Comparison of ENCODE assay signal across 1 cellular context in genomic region chr22:24156915-24157782, GRCh38.
A peak's percentile ranks its signal among the peaks of the same experiment; 100 is the strongest.
TF ChIP-seq lines count a peak whose summit lies in the region.

No MANE protein-coding gene starts in this region.

TF ChIP-seq in HepG2, 621 proteins besides CTCF, POLR2A, EP300 and RAD21 (continued from another document and continues in another):
- TF ChIP-seq ZNF687 (CRISPR knock-in tag; IDR thresholded peaks at IDR 0.05), result peak; percentile 85
- TF ChIP-seq ARID5B (CRISPR knock-in tag; IDR thresholded peaks at IDR 0.05), result no peak
- TF ChIP-seq, protein P1, sequence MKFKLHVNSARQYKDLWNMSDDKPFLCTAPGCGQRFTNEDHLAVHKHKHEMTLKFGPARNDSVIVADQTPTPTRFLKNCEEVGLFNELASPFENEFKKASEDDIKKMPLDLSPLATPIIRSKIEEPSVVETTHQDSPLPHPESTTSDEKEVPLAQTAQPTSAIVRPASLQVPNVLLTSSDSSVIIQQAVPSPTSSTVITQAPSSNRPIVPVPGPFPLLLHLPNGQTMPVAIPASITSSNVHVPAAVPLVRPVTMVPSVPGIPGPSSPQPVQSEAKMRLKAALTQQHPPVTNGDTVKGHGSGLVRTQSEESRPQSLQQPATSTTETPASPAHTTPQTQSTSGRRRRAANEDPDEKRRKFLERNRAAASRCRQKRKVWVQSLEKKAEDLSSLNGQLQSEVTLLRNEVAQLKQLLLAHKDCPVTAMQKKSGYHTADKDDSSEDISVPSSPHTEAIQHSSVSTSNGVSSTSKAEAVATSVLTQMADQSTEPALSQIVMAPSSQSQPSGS (CRISPR knock-in tag; IDR thresholded peaks at IDR 0.05), result 0 out of 2 replicates have a peak, but pooled peaks have one; percentile 27
- TF ChIP-seq ZNF205 (CRISPR knock-in tag; IDR thresholded peaks at IDR 0.05), result peak; percentile 7; the same call in 1 of the 2 replicates
- TF ChIP-seq PRPF4 (IDR thresholded peaks at IDR 0.05; ENCODE audit: low read depth, low read length, poor library complexity, severe bottlenecking), result peak; percentile 73
- TF ChIP-seq KDM1A (CRISPR knock-in tag; IDR thresholded peaks at IDR 0.05), result no peak
- no peak for TF ChIP-seq NFAT5 (CRISPR knock-in tag; IDR thresholded peaks at IDR 0.05)
- no peak for TF ChIP-seq SIN3B (IDR thresholded peaks at IDR 0.05; ENCODE audit: low read length)
- 0 out of 2 replicates have a peak, but pooled peaks have one; percentile 37 for TF ChIP-seq MXD4 (CRISPR knock-in tag; IDR thresholded peaks at IDR 0.05)
- TF ChIP-seq, protein P2, sequence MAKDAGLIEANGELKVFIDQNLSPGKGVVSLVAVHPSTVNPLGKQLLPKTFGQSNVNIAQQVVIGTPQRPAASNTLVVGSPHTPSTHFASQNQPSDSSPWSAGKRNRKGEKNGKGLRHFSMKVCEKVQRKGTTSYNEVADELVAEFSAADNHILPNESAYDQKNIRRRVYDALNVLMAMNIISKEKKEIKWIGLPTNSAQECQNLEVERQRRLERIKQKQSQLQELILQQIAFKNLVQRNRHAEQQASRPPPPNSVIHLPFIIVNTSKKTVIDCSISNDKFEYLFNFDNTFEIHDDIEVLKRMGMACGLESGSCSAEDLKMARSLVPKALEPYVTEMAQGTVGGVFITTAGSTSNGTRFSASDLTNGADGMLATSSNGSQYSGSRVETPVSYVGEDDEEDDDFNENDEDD (CRISPR knock-in tag; IDR thresholded peaks at IDR 0.05; ENCODE audit: borderline replicate concordance), result peak; percentile 68; the same call in 1 of the 2 replicates
- no peak for TF ChIP-seq GZF1 (CRISPR knock-in tag; IDR thresholded peaks at IDR 0.05)
- TF ChIP-seq HHEX (CRISPR knock-in tag; IDR thresholded peaks at IDR 0.05), result no peak
- TF ChIP-seq, protein P3, sequence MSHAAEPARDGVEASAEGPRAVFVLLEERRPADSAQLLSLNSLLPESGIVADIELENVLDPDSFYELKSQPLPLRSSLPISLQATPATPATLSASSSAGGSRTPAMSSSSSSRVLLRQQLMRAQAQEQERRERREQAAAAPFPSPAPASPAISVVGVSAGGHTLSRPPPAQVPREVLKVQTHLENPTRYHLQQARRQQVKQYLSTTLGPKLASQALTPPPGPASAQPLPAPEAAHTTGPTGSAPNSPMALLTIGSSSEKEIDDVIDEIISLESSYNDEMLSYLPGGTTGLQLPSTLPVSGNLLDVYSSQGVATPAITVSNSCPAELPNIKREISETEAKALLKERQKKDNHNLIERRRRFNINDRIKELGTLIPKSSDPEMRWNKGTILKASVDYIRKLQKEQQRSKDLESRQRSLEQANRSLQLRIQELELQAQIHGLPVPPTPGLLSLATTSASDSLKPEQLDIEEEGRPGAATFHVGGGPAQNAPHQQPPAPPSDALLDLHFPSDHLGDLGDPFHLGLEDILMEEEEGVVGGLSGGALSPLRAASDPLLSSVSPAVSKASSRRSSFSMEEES (CRISPR knock-in tag; IDR thresholded peaks at IDR 0.05), result no peak
- TF ChIP-seq, protein P4, sequence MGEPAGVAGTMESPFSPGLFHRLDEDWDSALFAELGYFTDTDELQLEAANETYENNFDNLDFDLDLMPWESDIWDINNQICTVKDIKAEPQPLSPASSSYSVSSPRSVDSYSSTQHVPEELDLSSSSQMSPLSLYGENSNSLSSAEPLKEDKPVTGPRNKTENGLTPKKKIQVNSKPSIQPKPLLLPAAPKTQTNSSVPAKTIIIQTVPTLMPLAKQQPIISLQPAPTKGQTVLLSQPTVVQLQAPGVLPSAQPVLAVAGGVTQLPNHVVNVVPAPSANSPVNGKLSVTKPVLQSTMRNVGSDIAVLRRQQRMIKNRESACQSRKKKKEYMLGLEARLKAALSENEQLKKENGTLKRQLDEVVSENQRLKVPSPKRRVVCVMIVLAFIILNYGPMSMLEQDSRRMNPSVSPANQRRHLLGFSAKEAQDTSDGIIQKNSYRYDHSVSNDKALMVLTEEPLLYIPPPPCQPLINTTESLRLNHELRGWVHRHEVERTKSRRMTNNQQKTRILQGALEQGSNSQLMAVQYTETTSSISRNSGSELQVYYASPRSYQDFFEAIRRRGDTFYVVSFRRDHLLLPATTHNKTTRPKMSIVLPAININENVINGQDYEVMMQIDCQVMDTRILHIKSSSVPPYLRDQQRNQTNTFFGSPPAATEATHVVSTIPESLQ (CRISPR knock-in tag; conservative IDR thresholded peaks at IDR 0.05), result no peak
- peak; percentile 65; the same call in 1 of the 2 replicates for TF ChIP-seq RXRB (CRISPR knock-in tag; IDR thresholded peaks at IDR 0.05; ENCODE audit: borderline replicate concordance)
- 0 out of 2 replicates have a peak, but pooled peaks have one; percentile 46 for TF ChIP-seq HMG20B (CRISPR knock-in tag; conservative IDR thresholded peaks at IDR 0.05)
- TF ChIP-seq, protein P5, sequence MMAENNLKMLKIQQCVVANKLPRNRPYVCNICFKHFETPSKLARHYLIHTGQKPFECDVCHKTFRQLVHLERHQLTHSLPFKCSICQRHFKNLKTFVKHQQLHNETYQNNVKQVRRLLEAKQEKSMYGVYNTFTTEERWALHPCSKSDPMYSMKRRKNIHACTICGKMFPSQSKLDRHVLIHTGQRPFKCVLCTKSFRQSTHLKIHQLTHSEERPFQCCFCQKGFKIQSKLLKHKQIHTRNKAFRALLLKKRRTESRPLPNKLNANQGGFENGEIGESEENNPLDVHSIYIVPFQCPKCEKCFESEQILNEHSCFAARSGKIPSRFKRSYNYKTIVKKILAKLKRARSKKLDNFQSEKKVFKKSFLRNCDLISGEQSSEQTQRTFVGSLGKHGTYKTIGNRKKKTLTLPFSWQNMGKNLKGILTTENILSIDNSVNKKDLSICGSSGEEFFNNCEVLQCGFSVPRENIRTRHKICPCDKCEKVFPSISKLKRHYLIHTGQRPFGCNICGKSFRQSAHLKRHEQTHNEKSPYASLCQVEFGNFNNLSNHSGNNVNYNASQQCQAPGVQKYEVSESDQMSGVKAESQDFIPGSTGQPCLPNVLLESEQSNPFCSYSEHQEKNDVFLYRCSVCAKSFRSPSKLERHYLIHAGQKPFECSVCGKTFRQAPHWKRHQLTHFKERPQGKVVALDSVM (CRISPR knock-in tag; IDR thresholded peaks at IDR 0.05), result no peak
- TF ChIP-seq ZFP37 (CRISPR knock-in tag; IDR thresholded peaks at IDR 0.05; ENCODE audit: borderline replicate concordance), result no peak
- TF ChIP-seq CEBPG (CRISPR knock-in tag; IDR thresholded peaks at IDR 0.05), result peak; percentile 15; the same call in 1 of the 2 replicates
- TF ChIP-seq ZNF580 (CRISPR knock-in tag; IDR thresholded peaks at IDR 0.05; ENCODE audit: borderline replicate concordance, low read depth), result 0 out of 2 replicates have a peak, but pooled peaks have one; percentile 32
- TF ChIP-seq, protein P6, sequence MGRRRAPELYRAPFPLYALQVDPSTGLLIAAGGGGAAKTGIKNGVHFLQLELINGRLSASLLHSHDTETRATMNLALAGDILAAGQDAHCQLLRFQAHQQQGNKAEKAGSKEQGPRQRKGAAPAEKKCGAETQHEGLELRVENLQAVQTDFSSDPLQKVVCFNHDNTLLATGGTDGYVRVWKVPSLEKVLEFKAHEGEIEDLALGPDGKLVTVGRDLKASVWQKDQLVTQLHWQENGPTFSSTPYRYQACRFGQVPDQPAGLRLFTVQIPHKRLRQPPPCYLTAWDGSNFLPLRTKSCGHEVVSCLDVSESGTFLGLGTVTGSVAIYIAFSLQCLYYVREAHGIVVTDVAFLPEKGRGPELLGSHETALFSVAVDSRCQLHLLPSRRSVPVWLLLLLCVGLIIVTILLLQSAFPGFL (CRISPR knock-in tag; IDR thresholded peaks at IDR 0.05), result no peak
- 0 out of 2 replicates have a peak, but pooled peaks have one; percentile 30 for TF ChIP-seq ZNF607 (CRISPR knock-in tag; IDR thresholded peaks at IDR 0.05; ENCODE audit: borderline replicate concordance)
- no peak for TF ChIP-seq ZNF720 (CRISPR knock-in tag; IDR thresholded peaks at IDR 0.05)
- TF ChIP-seq FOXO1 (CRISPR knock-in tag; IDR thresholded peaks at IDR 0.05), result peak; percentile 58; the same call in 1 of the 2 replicates
- TF ChIP-seq ZNF432 (CRISPR knock-in tag; IDR thresholded peaks at IDR 0.05; ENCODE audit: borderline replicate concordance), result no peak
- peak; percentile 67 for TF ChIP-seq TEAD3 (CRISPR knock-in tag; optimal IDR thresholded peaks at IDR 0.05; ENCODE audit: borderline replicate concordance)
- TF ChIP-seq ZEB1 (IDR thresholded peaks at IDR 0.05; ENCODE audit: insufficient replicate concordance, low read depth), result peak; percentile 76
- peak; percentile 50 for TF ChIP-seq YY1 (IDR thresholded peaks at IDR 0.05; ENCODE audit: insufficient read depth, insufficient replicate concordance, low read depth, low read length)
- no peak for TF ChIP-seq MEIS2 (CRISPR knock-in tag; IDR thresholded peaks at IDR 0.05)
